In genomic region chr5:31029925-31030324, GRCh38 we compare ENCODE assay signal across 28 cellular contexts.
DNase-seq lines count a peak whose midpoint lies in the region; ATAC-seq and TF ChIP-seq lines count a peak whose summit lies in the region.
"Had no signal": no experiment of that assay in that cellular context is flagged by ENCODE, and none has a peak within 500 bp of the region (broad histone marks: within the 10 kb centered on the region; RNA-seq: fewer than 3 reads in every experiment).

No MANE protein-coding gene starts in this region.

- H3K9me3 ChIP-seq in body of pancreas (no peaks in the 10 kb centered on the region), Caco-2 (no peaks in the 10 kb centered on the region)
- H3K9me3 ChIP-seq: breast epithelium, esophagus muscularis mucosa, upper lobe of right lung had no signal

- WGBS in body of pancreas, 2 donors: 75 to 77% methylated on average over 8 of the region's 8 CpGs

- DNase-seq in GM23338 (ENCODE audit: low spot score): peak; percentile 59
- DNase-seq in NB4 (ENCODE audit: low read depth): peak; percentile 46
- peak; percentile 44 for DNase-seq in WTC11 (ENCODE audit: low spot score)
- no peak for DNase-seq in body of pancreas
- DNase-seq in activated CD4-positive, CD25-positive, alpha-beta regulatory T cell (lab: John Stamatoyannopoulos, UW): no peak
- DNase-seq in Caco-2: no peak
- DNase-seq: activated CD4-positive, alpha-beta T cell treated with anti-CD3 and anti-CD28 coated beads for 4 hours; activated naive CD4-positive, alpha-beta T cell treated with anti-CD3 and anti-CD28 coated beads for 36 hours; CD8-positive, alpha-beta memory T cell; foreskin melanocyte; HCEC 1CT; MM.1S; naive B cell; NCI-H1436; NCI-H2171; nucleus accumbens; PC-9; Right ventricle myocardium superior; substantia nigra; T-helper 1 cell; upper lobe of right lung had no signal

- 0 out of 2 replicates have a peak, but pooled peaks cover 4% of the 10 kb centered on the region for H3K4me1 ChIP-seq in GM23338 (ENCODE audit: insufficient read depth)
- H3K4me1 ChIP-seq in body of pancreas: no peaks in the 10 kb centered on the region
- H3K4me1 ChIP-seq in Caco-2: peaks cover 30% of the 10 kb centered on the region
- H3K4me1 ChIP-seq: breast epithelium, esophagus muscularis mucosa, upper lobe of right lung had no signal

- no peak overlapping the region for H3K4me3 ChIP-seq in GM23338
- H3K4me3 ChIP-seq in NB4 (ENCODE audit: low read depth, low read length): no peak overlapping the region
- no peak overlapping the region for H3K4me3 ChIP-seq in body of pancreas
- H3K4me3 ChIP-seq in Caco-2 (ENCODE audit: low read depth, low read length): no peak overlapping the region
- H3K4me3 ChIP-seq: breast epithelium, coronary artery, esophagus muscularis mucosa, PC-9, smooth muscle cell, upper lobe of right lung had no signal

- H3K4me3 Mint-ChIP-seq in GM23338: no peak overlapping the region
- H3K4me3 Mint-ChIP-seq in WTC11: no peak overlapping the region
- no peak overlapping the region for H3K4me3 Mint-ChIP-seq in Caco-2 (ENCODE audit: unreplicated experiment)
- H3K4me3 Mint-ChIP-seq: activated naive CD4-positive, alpha-beta T cell treated with anti-CD3 and anti-CD28 coated beads for 36 hours; CD8-positive, alpha-beta memory T cell; naive B cell had no signal

- no peaks in the 10 kb centered on the region for H3K4me1 Mint-ChIP-seq in GM23338
- peaks cover 12% of the 10 kb centered on the region for H3K4me1 Mint-ChIP-seq in WTC11
- H3K4me1 Mint-ChIP-seq in Caco-2 (ENCODE audit: low read depth, unreplicated experiment): peaks cover 19% of the 10 kb centered on the region
- H3K4me1 Mint-ChIP-seq: CD8-positive, alpha-beta memory T cell; naive B cell had no signal

- CTCF ChIA-PET in WTC11 (lab: Charles Lee) (no interaction called here), Caco-2 (lab: Charles Lee) (no interaction called here)

- BruUV-seq in Caco-2 (replicated peaks; lab: Mats Ljungman, UMichigan): no TSS peak

- H3K27ac Mint-ChIP-seq in GM23338: no peak overlapping the region
- no peak overlapping the region for H3K27ac Mint-ChIP-seq in WTC11
- no peak overlapping the region for H3K27ac Mint-ChIP-seq in Caco-2 (ENCODE audit: unreplicated experiment)
- H3K27ac Mint-ChIP-seq: activated naive CD4-positive, alpha-beta T cell treated with anti-CD3 and anti-CD28 coated beads for 36 hours; CD8-positive, alpha-beta memory T cell; naive B cell had no signal

- TF ChIP-seq POLR2A in NB4 (IDR thresholded peaks at IDR 0.05; ENCODE audit: extremely low read depth, insufficient read length) (no peak), body of pancreas (IDR thresholded peaks at IDR 0.05) (no peak)

- H3K27me3 Mint-ChIP-seq in GM23338 (ENCODE audit: insufficient read depth, low read depth, poor library complexity) (no peaks in the 10 kb centered on the region), WTC11 (ENCODE audit: low read depth) (no peaks in the 10 kb centered on the region), Caco-2 (ENCODE audit: insufficient read depth, unreplicated experiment) (no peaks in the 10 kb centered on the region)
- H3K27me3 Mint-ChIP-seq: CD8-positive, alpha-beta memory T cell; naive B cell had no signal

- no peaks in the 10 kb centered on the region for H3K79me2 ChIP-seq in GM23338 (replicated peaks; ENCODE audit: insufficient read depth)

- H4K20me1 ChIP-seq in GM23338 (replicated peaks; ENCODE audit: insufficient read depth): no peaks in the 10 kb centered on the region

- H3K27me3 ChIP-seq in GM23338 (ENCODE audit: insufficient read depth) (no peaks in the 10 kb centered on the region), body of pancreas (no peaks in the 10 kb centered on the region), Caco-2 (replicated peaks; ENCODE audit: control insufficient read depth, insufficient read depth, low read length) (no peaks in the 10 kb centered on the region)
- H3K27me3 ChIP-seq: breast epithelium, esophagus muscularis mucosa, upper lobe of right lung had no signal

- no peaks in the 10 kb centered on the region for H3K36me3 ChIP-seq in GM23338 (ENCODE audit: insufficient read depth)
- no peaks in the 10 kb centered on the region for H3K36me3 ChIP-seq in body of pancreas (replicated peaks in 1 of 2; ENCODE audit: insufficient read depth in 1 of 2, low read depth in 2 of 2)
- no peaks in the 10 kb centered on the region for H3K36me3 ChIP-seq in Caco-2 (ENCODE audit: control insufficient read depth, insufficient read depth, low read length)
- H3K36me3 ChIP-seq: breast epithelium, esophagus muscularis mucosa, upper lobe of right lung had no signal

- H3K4me2 ChIP-seq in GM23338: no peak overlapping the region
- H3K4me2 ChIP-seq: PC-9, smooth muscle cell had no signal

- peak overlapping the region; percentile 67; the same call in 1 of the 2 replicates for H2AFZ ChIP-seq in GM23338
- H2AFZ ChIP-seq: PC-9 had no signal

- no peaks in the 10 kb centered on the region for H3K9me3 Mint-ChIP-seq in GM23338
- no peaks in the 10 kb centered on the region for H3K9me3 Mint-ChIP-seq in WTC11
- H3K9me3 Mint-ChIP-seq in Caco-2 (ENCODE audit: unreplicated experiment): peaks cover 9% of the 10 kb centered on the region

- H3K9me2 ChIP-seq in GM23338 (ENCODE audit: insufficient read depth): peaks cover 11% of the 10 kb centered on the region; the same call in 1 of the 2 replicates

- peak; percentile 34 for TF ChIP-seq CTCF in C4-2B (conservative IDR thresholded peaks at IDR 0.05)
- peak; percentile 57 to 74 for TF ChIP-seq CTCF in GM23338 (conservative IDR thresholded peaks at IDR 0.05; ENCODE audit: low read depth in 2 of 2)
- peak; percentile 48 for TF ChIP-seq CTCF in NB4 (IDR thresholded peaks at IDR 0.05; ENCODE audit: low read depth, low read length)
- no peak for TF ChIP-seq CTCF in WTC11 (IDR thresholded peaks at IDR 0.05)
- TF ChIP-seq CTCF in body of pancreas (IDR thresholded peaks at IDR 0.05): no peak
- no peak for TF ChIP-seq CTCF in Caco-2 (IDR thresholded peaks at IDR 0.05; ENCODE audit: insufficient read depth in 1 of 2, low read depth in 1 of 2, low read length in 1 of 2, severe bottlenecking in 1 of 2, unreplicated experiment in 1 of 2)

- H3K36me3 Mint-ChIP-seq in GM23338 (ENCODE audit: low read depth) (no peaks in the 10 kb centered on the region), WTC11 (no peaks in the 10 kb centered on the region), Caco-2 (ENCODE audit: insufficient read depth, unreplicated experiment) (no peaks in the 10 kb centered on the region)
- H3K36me3 Mint-ChIP-seq: CD8-positive, alpha-beta memory T cell; naive B cell had no signal

- H3K27ac ChIP-seq in C4-2B: no peak overlapping the region
- no peak overlapping the region for H3K27ac ChIP-seq in GM23338 (ENCODE audit: low read depth)
- no peak overlapping the region for H3K27ac ChIP-seq in body of pancreas
- H3K27ac ChIP-seq: breast epithelium, coronary artery, esophagus muscularis mucosa, PC-9, upper lobe of right lung had no signal

- POLR2A ChIA-PET in WTC11 (lab: Charles Lee): no interaction called here
- POLR2A ChIA-PET in Caco-2 (lab: Charles Lee): no interaction called here

- intact Hi-C loops in body of pancreas (cut with DNase I): no loop called here
- intact Hi-C loops in Caco-2 (cut with micrococcal nuclease; ENCODE audit: unreplicated experiment): no loop called here

- ATAC-seq in GM23338 (peak; percentile 62), WTC11 (peak; percentile 86), GM18520 (IDR thresholded peaks at IDR 0.05; ENCODE audit: unreplicated experiment) (no peak), body of pancreas (no peak)
- ATAC-seq: left lobe of liver, upper lobe of right lung had no signal

- no peaks in the 10 kb centered on the region for H3F3A ChIP-seq in GM23338 (replicated peaks; ENCODE audit: low read depth)

TF ChIP-seq in GM23338, 12 proteins besides CTCF, POLR2A, EP300 and RAD21:
- TF ChIP-seq EZH2phosphoT487 (IDR thresholded peaks at IDR 0.05; ENCODE audit: unreplicated experiment) (no peak), CREB1 (CRISPR knock-in tag; IDR thresholded peaks at IDR 0.05; ENCODE audit: low read depth) (no peak), ETS1 (IDR thresholded peaks at IDR 0.05) (no peak), STAT1 (IDR thresholded peaks at IDR 0.05; ENCODE audit: unreplicated experiment) (no peak)
TF ChIP-seq in GM23338: peak in this region for 0.

TF ChIP-seq in WTC11, 78 proteins besides CTCF, POLR2A, EP300 and RAD21:
- no peak for TF ChIP-seq TEAD4 (CRISPR knock-in tag; IDR thresholded peaks at IDR 0.05)
- no peak for TF ChIP-seq ZNF219 (CRISPR knock-in tag; IDR thresholded peaks at IDR 0.05; ENCODE audit: borderline replicate concordance)
- TF ChIP-seq, protein P1, sequence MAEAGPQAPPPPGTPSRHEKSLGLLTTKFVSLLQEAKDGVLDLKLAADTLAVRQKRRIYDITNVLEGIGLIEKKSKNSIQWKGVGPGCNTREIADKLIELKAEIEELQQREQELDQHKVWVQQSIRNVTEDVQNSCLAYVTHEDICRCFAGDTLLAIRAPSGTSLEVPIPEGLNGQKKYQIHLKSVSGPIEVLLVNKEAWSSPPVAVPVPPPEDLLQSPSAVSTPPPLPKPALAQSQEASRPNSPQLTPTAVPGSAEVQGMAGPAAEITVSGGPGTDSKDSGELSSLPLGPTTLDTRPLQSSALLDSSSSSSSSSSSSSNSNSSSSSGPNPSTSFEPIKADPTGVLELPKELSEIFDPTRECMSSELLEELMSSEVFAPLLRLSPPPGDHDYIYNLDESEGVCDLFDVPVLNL (CRISPR knock-in tag; IDR thresholded peaks at IDR 0.05; ENCODE audit: borderline replicate concordance, low read depth): no peak
- no peak for TF ChIP-seq ZNF416 (CRISPR knock-in tag; IDR thresholded peaks at IDR 0.05)
- no peak for TF ChIP-seq E2F1 (CRISPR knock-in tag; IDR thresholded peaks at IDR 0.05)

Comparison
In these comparisons a context has a peak if more than half of its experiments do, and no peak if none do; other contexts are left out.
1. CTCF ChIP-seq: peak in C4-2B (single experiment), GM23338 (2 of 2) and NB4 (single experiment); none in WTC11 (single experiment), body of pancreas (0 of 7) and Caco-2 (0 of 2).
2. ATAC-seq: peak in GM23338 (single experiment) and WTC11 (single experiment); none in GM18520 (single experiment) and body of pancreas (single experiment).
3. DNase-seq: peak in GM23338 (single experiment), NB4 (single experiment) and WTC11 (single experiment); none in body of pancreas (0 of 4), activated CD4-positive, CD25-positive, alpha-beta regulatory T cell (0 of 4) and Caco-2 (0 of 2).